In genomic region chr14:23306113-23306411, GRCh38 we compare ENCODE assay signal across 9 cellular contexts. TPM values are rescaled to one million over a fixed set of nuclear protein-coding genes. Genes with fewer than 3 reads are reported as not detected.
DNase-seq lines count a peak whose midpoint lies in the region; ATAC-seq and TF ChIP-seq lines count a peak whose summit lies in the region.
"Had no signal": no experiment of that assay in that cellular context is flagged by ENCODE, and none has a peak within 500 bp of the region (broad histone marks: within the 10 kb centered on the region; RNA-seq: fewer than 3 reads in every experiment).

No MANE protein-coding gene starts in this region.

- H2AFZ ChIP-seq in OCI-LY1 (ENCODE audit: low read length): no peak overlapping the region

- H3K27ac ChIP-seq in CD8-positive, alpha-beta memory T cell (ENCODE audit: low read depth, low read length): peak overlapping the region; percentile 71
- H3K27ac ChIP-seq in OCI-LY1 (ENCODE audit: low read depth, low read length, poor library complexity, severe bottlenecking) (no peak overlapping the region), esophagus (ENCODE audit: low read depth in 2 of 2, low read length in 1 of 2) (peak overlapping the region; percentile 90 to 96)
- H3K27ac ChIP-seq in naive thymus-derived CD4-positive, alpha-beta T cell (ENCODE audit: low read depth, low read length): no peak overlapping the region

- DNase-seq in CD8-positive, alpha-beta memory T cell: no peak
- no peak for DNase-seq in osteocyte (ENCODE audit: extremely low spot score, unreplicated experiment)
- DNase-seq in dedifferentiated amniotic fluid mesenchymal stem cell (ENCODE audit: extremely low spot score): no peak
- no peak for DNase-seq in naive thymus-derived CD4-positive, alpha-beta T cell
- DNase-seq in AML-193 (lab: John Stamatoyannopoulos, UW): no peak
- no peak for DNase-seq in activated CD4-positive, alpha-beta T cell treated with anti-CD3 and anti-CD28 coated beads for 36 hours

- no peak for ATAC-seq in naive thymus-derived CD4-positive, alpha-beta T cell
- ATAC-seq in activated CD4-positive, alpha-beta T cell treated with anti-CD3 and anti-CD28 coated beads for 36 hours: no peak

- no peak for TF ChIP-seq CTCF in OCI-LY1 (IDR thresholded peaks at IDR 0.05; ENCODE audit: low read length)
- TF ChIP-seq CTCF in osteocyte (IDR thresholded peaks at IDR 0.05): no peak

- peak overlapping the region; percentile 14; the same call in 1 of the 2 replicates for H3K4me2 ChIP-seq in OCI-LY1 (ENCODE audit: low read length)

- H3K4me1 ChIP-seq in CD8-positive, alpha-beta memory T cell (ENCODE audit: insufficient read depth, low read length): peaks cover 8% of the 10 kb centered on the region
- peaks cover 12% of the 10 kb centered on the region for H3K4me1 ChIP-seq in OCI-LY1 (ENCODE audit: insufficient read depth, low read length, severe bottlenecking)
- H3K4me1 ChIP-seq in esophagus (ENCODE audit: control insufficient read depth in 2 of 2, insufficient read depth in 2 of 2, low read length in 1 of 2): peaks cover 15 to 16% of the 10 kb centered on the region in 2 donors
- peaks cover 0 to 6% of the 10 kb centered on the region in 2 donors for H3K4me1 ChIP-seq in naive thymus-derived CD4-positive, alpha-beta T cell (ENCODE audit: control insufficient read depth in 2 of 2, insufficient read depth in 2 of 2, low read length in 2 of 2)

- intact Hi-C loops in naive thymus-derived CD4-positive, alpha-beta T cell (cut with micrococcal nuclease): loop anchor here (10.0 kb wide), 4 partner anchors 809 to 1831 kb away; partner anchors contain the start of genes EMC9 (in 2 of the 2), PSME2 (in 2 of the 2), RNF31 (in 2 of the 2) and CHMP4A (in 1 of the 2)
- intact Hi-C loops in activated CD4-positive, alpha-beta T cell treated with anti-CD3 and anti-CD28 coated beads for 36 hours (cut with DNase I, micrococcal nuclease): loop anchor here in 1 of 2 experiments (10.0 kb wide), 2 partner anchors 721 to 1851 kb away; partner anchors contain the start of genes CHD8 and DAD1

- 24 to 28% methylated on average over 3 of the region's 3 CpGs for WGBS in esophagus, 2 donors

- H3K27ac Mint-ChIP-seq in CD8-positive, alpha-beta memory T cell: no peak overlapping the region
- peak overlapping the region; percentile 95 for H3K27ac Mint-ChIP-seq in osteocyte (ENCODE audit: unreplicated experiment)
- H3K27ac Mint-ChIP-seq in naive thymus-derived CD4-positive, alpha-beta T cell: peak overlapping the region in 1 of 9 donors; percentile 38
- no peak overlapping the region for H3K27ac Mint-ChIP-seq in activated CD4-positive, alpha-beta T cell treated with anti-CD3 and anti-CD28 coated beads for 36 hours
- H3K27ac Mint-ChIP-seq: activated naive CD4-positive, alpha-beta T cell treated with anti-CD3 and anti-CD28 coated beads, Interleukin-2, amount 50 U/mL, for 24 hours had no signal

- no peaks in the 10 kb centered on the region for H4K20me1 ChIP-seq in OCI-LY1 (ENCODE audit: insufficient read depth, low read length)

- no peaks in the 10 kb centered on the region for H3F3A ChIP-seq in OCI-LY1 (ENCODE audit: insufficient read depth, low read length)

- peaks cover 5 to 12% (median 11%) of the 10 kb centered on the region in 3 donors for H3K4me1 Mint-ChIP-seq in CD8-positive, alpha-beta memory T cell
- H3K4me1 Mint-ChIP-seq in osteocyte (ENCODE audit: unreplicated experiment): peaks cover 43% of the 10 kb centered on the region
- H3K4me1 Mint-ChIP-seq in naive thymus-derived CD4-positive, alpha-beta T cell: peaks cover 0 to 33% (median 10%) of the 10 kb centered on the region in 7 donors
- peaks cover 4% of the 10 kb centered on the region for H3K4me1 Mint-ChIP-seq in activated CD4-positive, alpha-beta T cell treated with anti-CD3 and anti-CD28 coated beads for 36 hours

- no peaks in the 10 kb centered on the region for H3K36me3 ChIP-seq in CD8-positive, alpha-beta memory T cell (ENCODE audit: insufficient read depth, low read length)
- H3K36me3 ChIP-seq in OCI-LY1 (ENCODE audit: insufficient read depth, low read length): no peaks in the 10 kb centered on the region
- peaks cover 0 to 4% of the 10 kb centered on the region in 2 donors for H3K36me3 ChIP-seq in esophagus (ENCODE audit: control insufficient read depth in 2 of 2, insufficient read depth in 2 of 2, low read length in 1 of 2)
- peaks cover 0 to 3% (median 0%) of the 10 kb centered on the region in 3 experiments for H3K36me3 ChIP-seq in naive thymus-derived CD4-positive, alpha-beta T cell (ENCODE audit: control insufficient read depth in 2 of 3, insufficient read depth in 3 of 3, low read length in 3 of 3)

- CTCF ChIA-PET in CD8-positive, alpha-beta memory T cell (lab: Charles Lee): no interaction called here
- CTCF ChIA-PET in naive thymus-derived CD4-positive, alpha-beta T cell (lab: Charles Lee): interaction anchor here (1.3 kb wide), 1 partner anchor 15 kb away, joined by 3 read pairs; no protein-coding TSS in a partner anchor
- CTCF ChIA-PET in activated CD4-positive, alpha-beta T cell treated with anti-CD3 and anti-CD28 coated beads for 36 hours (lab: Charles Lee): interaction anchor here (1.0 to 12.8 kb wide), 2 partner anchors 14 to 16 kb away, joined by 3 to 173 read pairs; partner anchors contain the start of gene PABPN1

- H3K79me2 ChIP-seq in OCI-LY1 (ENCODE audit: insufficient read depth, low read length): no peaks in the 10 kb centered on the region

- peaks cover 18 to 52% of the 10 kb centered on the region in 2 donors for H3K27me3 Mint-ChIP-seq in CD8-positive, alpha-beta memory T cell
- H3K27me3 Mint-ChIP-seq in osteocyte (ENCODE audit: unreplicated experiment): no peaks in the 10 kb centered on the region
- H3K27me3 Mint-ChIP-seq in naive thymus-derived CD4-positive, alpha-beta T cell: peaks cover 18 to 31% (median 23%) of the 10 kb centered on the region in 5 donors
- H3K27me3 Mint-ChIP-seq in activated CD4-positive, alpha-beta T cell treated with anti-CD3 and anti-CD28 coated beads for 36 hours: peaks cover 20% of the 10 kb centered on the region

- H3K27me3 ChIP-seq in CD8-positive, alpha-beta memory T cell (ENCODE audit: insufficient read depth, low read length, poor library complexity, severe bottlenecking): peaks cover 12% of the 10 kb centered on the region
- H3K27me3 ChIP-seq in OCI-LY1 (ENCODE audit: insufficient read depth, low read length) (no peaks in the 10 kb centered on the region; the same call in 1 of the 2 replicates), esophagus (ENCODE audit: control insufficient read depth in 1 of 2, insufficient read depth in 2 of 2, low read length in 2 of 2) (no peaks in the 10 kb centered on the region)
- no peaks in the 10 kb centered on the region for H3K27me3 ChIP-seq in naive thymus-derived CD4-positive, alpha-beta T cell (ENCODE audit: control insufficient read depth in 2 of 2, insufficient read depth in 2 of 2, low read length in 2 of 2)

- H3K4me3 Mint-ChIP-seq in CD8-positive, alpha-beta memory T cell: no peak overlapping the region
- peak overlapping the region; percentile 98 for H3K4me3 Mint-ChIP-seq in osteocyte (ENCODE audit: unreplicated experiment)
- H3K4me3 Mint-ChIP-seq in naive thymus-derived CD4-positive, alpha-beta T cell: peak overlapping the region in 2 of 10 donors; percentile 21 to 71
- H3K4me3 Mint-ChIP-seq in activated CD4-positive, alpha-beta T cell treated with anti-CD3 and anti-CD28 coated beads for 36 hours: no peak overlapping the region
- H3K4me3 Mint-ChIP-seq: activated naive CD4-positive, alpha-beta T cell treated with anti-CD3 and anti-CD28 coated beads, Interleukin-2, amount 50 U/mL, for 24 hours had no signal

- POLR2A ChIA-PET in CD8-positive, alpha-beta memory T cell (lab: Charles Lee): interaction anchor here (0.6 to 0.9 kb wide), 2 partner anchors 9 to 20 kb away, joined by 3 to 5 read pairs; partner anchors contain the start of gene HOMEZ
- POLR2A ChIA-PET in naive thymus-derived CD4-positive, alpha-beta T cell (lab: Charles Lee): interaction anchor here (0.6 to 7.6 kb wide), 3 partner anchors 11 to 28 kb away, joined by 3 to 286 read pairs (median 7); partner anchors contain the start of gene PABPN1
- POLR2A ChIA-PET in activated CD4-positive, alpha-beta T cell treated with anti-CD3 and anti-CD28 coated beads for 36 hours (lab: Charles Lee): no interaction called here

- no peak overlapping the region; the same call in 1 of the 2 replicates for H3K9ac ChIP-seq in OCI-LY1 (ENCODE audit: low read length)

- no peaks in the 10 kb centered on the region for H3K9me3 Mint-ChIP-seq in CD8-positive, alpha-beta memory T cell
- H3K9me3 Mint-ChIP-seq in osteocyte (ENCODE audit: unreplicated experiment): no peaks in the 10 kb centered on the region
- H3K9me3 Mint-ChIP-seq in naive thymus-derived CD4-positive, alpha-beta T cell: peaks cover 0 to 5% (median 0%) of the 10 kb centered on the region in 11 donors
- peaks cover 2% of the 10 kb centered on the region for H3K9me3 Mint-ChIP-seq in activated CD4-positive, alpha-beta T cell treated with anti-CD3 and anti-CD28 coated beads for 36 hours (ENCODE audit: low read depth)
- H3K9me3 Mint-ChIP-seq: activated naive CD4-positive, alpha-beta T cell treated with anti-CD3 and anti-CD28 coated beads, Interleukin-2, amount 50 U/mL, for 24 hours had no signal

- H3K4me3 ChIP-seq in CD8-positive, alpha-beta memory T cell (ENCODE audit: low read length): no peak overlapping the region
- H3K4me3 ChIP-seq in OCI-LY1 (ENCODE audit: low read depth, low read length, poor library complexity, severe bottlenecking): peak overlapping the region; percentile 30
- H3K4me3 ChIP-seq in esophagus (ENCODE audit: low read depth in 1 of 2, low read length in 2 of 2): peak overlapping the region in 1 of 2 donors; percentile 95
- no peak overlapping the region for H3K4me3 ChIP-seq in naive thymus-derived CD4-positive, alpha-beta T cell (ENCODE audit: low read length)

- H3K9me2 ChIP-seq in OCI-LY1 (ENCODE audit: low read depth, low read length): no peaks in the 10 kb centered on the region

- peaks cover 0 to 4% (median 3%) of the 10 kb centered on the region in 3 donors for H3K36me3 Mint-ChIP-seq in CD8-positive, alpha-beta memory T cell
- peaks cover 9% of the 10 kb centered on the region for H3K36me3 Mint-ChIP-seq in osteocyte (ENCODE audit: unreplicated experiment)
- peaks cover 0 to 4% (median 0%) of the 10 kb centered on the region in 5 donors for H3K36me3 Mint-ChIP-seq in naive thymus-derived CD4-positive, alpha-beta T cell
- H3K36me3 Mint-ChIP-seq in activated CD4-positive, alpha-beta T cell treated with anti-CD3 and anti-CD28 coated beads for 36 hours (ENCODE audit: low read depth): no peaks in the 10 kb centered on the region
- H3K36me3 Mint-ChIP-seq: activated naive CD4-positive, alpha-beta T cell treated with anti-CD3 and anti-CD28 coated beads, Interleukin-2, amount 50 U/mL, for 24 hours had no signal

- no peaks in the 10 kb centered on the region for H3K9me3 ChIP-seq in CD8-positive, alpha-beta memory T cell (ENCODE audit: low read length)
- no peaks in the 10 kb centered on the region for H3K9me3 ChIP-seq in OCI-LY1 (ENCODE audit: low read length)
- no peaks in the 10 kb centered on the region for H3K9me3 ChIP-seq in esophagus (ENCODE audit: control insufficient read depth in 2 of 2, insufficient read depth in 1 of 2, low read depth in 1 of 2, low read length in 1 of 2)
- no peaks in the 10 kb centered on the region for H3K9me3 ChIP-seq in naive thymus-derived CD4-positive, alpha-beta T cell (ENCODE audit: control insufficient read depth in 2 of 3, low read length in 3 of 3)

RNA-seq across cellular contexts. Expression of gene BCL2L2, which starts 0.6 kb away (rescaled TPM):
- 1 to 10 TPM in 1 of 2 experiments, under 1 TPM in 1; 0.86 to 1.0 TPM for total RNA-seq in CD8-positive, alpha-beta memory T cell
- 0.29 TPM for polyA plus RNA-seq in CD8-positive, alpha-beta memory T cell
- polyA plus RNA-seq in esophagus: 10 to 100 TPM; 28.0 to 35.0 TPM
- 21.6 and 27.9 TPM in 2 replicates for total RNA-seq in osteocyte
- 1 to 10 TPM; 2.8 to 8.0 (median 5.6) TPM for total RNA-seq in naive thymus-derived CD4-positive, alpha-beta T cell
- not detected for polyA plus RNA-seq in naive thymus-derived CD4-positive, alpha-beta T cell
- total RNA-seq in activated CD4-positive, alpha-beta T cell treated with anti-CD3 and anti-CD28 coated beads for 36 hours: 1 to 10 TPM in 1 of 2 experiments, under 1 TPM in 1; 0.73 to 1.2 TPM

RNA-seq across cellular contexts. Expression of gene PPP1R3E, which starts 3.4 kb away (rescaled TPM):
- 10 to 100 TPM; 16.2 to 18.2 TPM for total RNA-seq in CD8-positive, alpha-beta memory T cell
- 2.0 TPM for polyA plus RNA-seq in CD8-positive, alpha-beta memory T cell
- 10 to 100 TPM in 1 of 2 donors, 1 to 10 TPM in 1; 5.2 to 12.7 TPM for polyA plus RNA-seq in esophagus
- 15.3 and 19.2 TPM in 2 replicates for total RNA-seq in osteocyte
- total RNA-seq in naive thymus-derived CD4-positive, alpha-beta T cell: 100 to 1,000 TPM in 2 of 5 experiments, 10 to 100 TPM in 3; 35.7 to 138 (median 67.0) TPM
- polyA plus RNA-seq in naive thymus-derived CD4-positive, alpha-beta T cell: 1 to 10 TPM; 1.6 to 2.9 TPM
- total RNA-seq in activated CD4-positive, alpha-beta T cell treated with anti-CD3 and anti-CD28 coated beads for 36 hours: 10 to 100 TPM; 30.9 to 44.6 TPM

RNA-seq across cellular contexts. Expression of gene PABPN1, which starts 15.2 kb away (rescaled TPM):
- 100 to 1,000 TPM; 308 TPM for total RNA-seq in CD8-positive, alpha-beta memory T cell
- 125 TPM for polyA plus RNA-seq in CD8-positive, alpha-beta memory T cell
- 100 to 1,000 TPM; 105 to 154 TPM for polyA plus RNA-seq in esophagus
- 175 and 183 TPM in 2 replicates for total RNA-seq in osteocyte
- total RNA-seq in naive thymus-derived CD4-positive, alpha-beta T cell: 100 to 1,000 TPM; 176 to 213 (median 196) TPM
- polyA plus RNA-seq in naive thymus-derived CD4-positive, alpha-beta T cell: 10 to 100 TPM; 57.5 to 94.5 TPM
- 100 to 1,000 TPM; 237 to 338 TPM for total RNA-seq in activated CD4-positive, alpha-beta T cell treated with anti-CD3 and anti-CD28 coated beads for 36 hours

RNA-seq across cellular contexts. Expression of gene HOMEZ, which starts 20.1 kb away (rescaled TPM):
- total RNA-seq in CD8-positive, alpha-beta memory T cell: 10 to 100 TPM; 12.8 to 13.4 TPM
- polyA plus RNA-seq in CD8-positive, alpha-beta memory T cell: 4.9 TPM
- polyA plus RNA-seq in esophagus: 10 to 100 TPM in 1 of 2 donors, 1 to 10 TPM in 1; 8.0 to 16.1 TPM
- total RNA-seq in osteocyte: 6.9 and 8.4 TPM in 2 replicates
- total RNA-seq in naive thymus-derived CD4-positive, alpha-beta T cell: 10 to 100 TPM in 3 of 5 experiments, 1 to 10 TPM in 2; 5.2 to 20.4 (median 15.5) TPM
- 1 to 10 TPM; 6.9 to 8.6 TPM for polyA plus RNA-seq in naive thymus-derived CD4-positive, alpha-beta T cell
- 10 to 100 TPM; 13.7 to 17.5 TPM for total RNA-seq in activated CD4-positive, alpha-beta T cell treated with anti-CD3 and anti-CD28 coated beads for 36 hours

RNA-seq across cellular contexts. Expression of gene SLC22A17, which starts 46.6 kb away (rescaled TPM):
- total RNA-seq in CD8-positive, alpha-beta memory T cell: 1 to 10 TPM; 2.6 to 2.8 TPM
- 1.6 TPM for polyA plus RNA-seq in CD8-positive, alpha-beta memory T cell
- 1 to 10 TPM; 4.7 to 8.3 TPM for polyA plus RNA-seq in esophagus
- 36.4 and 42.7 TPM in 2 replicates for total RNA-seq in osteocyte
- total RNA-seq in naive thymus-derived CD4-positive, alpha-beta T cell: 10 to 100 TPM in 3 of 5 experiments, 1 to 10 TPM in 2; 1.9 to 30.0 (median 22.6) TPM
- 10 to 100 TPM in 1 of 2 donors, 1 to 10 TPM in 1; 9.7 to 10.8 TPM for polyA plus RNA-seq in naive thymus-derived CD4-positive, alpha-beta T cell
- total RNA-seq in activated CD4-positive, alpha-beta T cell treated with anti-CD3 and anti-CD28 coated beads for 36 hours: 1 to 10 TPM; 4.7 to 5.3 TPM

Comparison
In these comparisons a context has a peak if more than half of its experiments do, and no peak if none do; other contexts are left out.
1. H3K27ac ChIP-seq: peak in CD8-positive, alpha-beta memory T cell (single experiment) and esophagus (2 of 2); none in OCI-LY1 (single experiment) and naive thymus-derived CD4-positive, alpha-beta T cell (single experiment).